ENCODE assay signal across 1 cellular context in genomic region chr5:127833999-127834953, GRCh38.
TF ChIP-seq lines count a peak whose summit lies in the region.

No MANE protein-coding gene starts in this region.

TF ChIP-seq in HEK293, 187 proteins besides CTCF, POLR2A, EP300 and RAD21 (continued from another document):
- TF ChIP-seq ZSCAN18 (tag by site-specific recombination; IDR thresholded peaks at IDR 0.05) (no peak), ZBTB6 (tag by site-specific recombination; IDR thresholded peaks at IDR 0.05) (no peak), ZNF596 (tag by site-specific recombination; IDR thresholded peaks at IDR 0.05) (peak; percentile 59; the same call in 1 of the 2 replicates), ZNF837 (tag by site-specific recombination; IDR thresholded peaks at IDR 0.05) (no peak), ZNF26 (tag by site-specific recombination; IDR thresholded peaks at IDR 0.05) (no peak), ZBTB44 (tag by site-specific recombination; IDR thresholded peaks at IDR 0.05) (0 out of 2 replicates have a peak, but pooled peaks have one; percentile 20), ZNF600 (tag by site-specific recombination; IDR thresholded peaks at IDR 0.05) (no peak), ZNF423 (tag by site-specific recombination; IDR thresholded peaks at IDR 0.05) (no peak), MEIS1 (CRISPR knock-in tag; IDR thresholded peaks at IDR 0.05; ENCODE audit: borderline replicate concordance) (no peak)
